15 cellular contexts compared by ENCODE assay signal in the genomic region with DNA sequence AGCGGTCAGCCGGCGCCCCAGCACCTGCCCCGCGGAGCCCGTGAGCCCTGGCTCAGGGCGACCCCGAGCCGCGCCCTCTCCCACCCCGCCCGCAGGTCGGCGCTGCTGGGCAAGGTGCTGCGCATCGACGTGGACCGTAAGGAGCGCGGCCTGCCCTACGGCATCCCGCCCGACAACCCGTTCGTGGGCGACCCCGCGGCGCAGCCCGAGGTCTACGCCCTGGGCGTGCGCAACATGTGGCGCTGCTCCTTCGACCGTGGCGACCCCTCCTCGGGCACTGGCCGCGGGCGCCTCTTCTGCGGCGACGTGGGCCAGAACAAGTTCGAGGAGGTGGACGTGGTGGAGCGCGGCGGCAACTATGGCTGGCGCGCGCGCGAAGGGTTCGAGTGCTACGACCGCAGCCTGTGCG. TPM values are rescaled to one million over a fixed set of nuclear protein-coding genes. Genes with fewer than 3 reads are reported as not detected.
DNase-seq lines count a peak whose midpoint lies in the region; ATAC-seq and TF ChIP-seq lines count a peak whose summit lies in the region.
"Had no signal": no experiment of that assay in that cellular context is flagged by ENCODE, and none has a peak within 500 bp of the region (broad histone marks: within the 10 kb centered on the region; RNA-seq: fewer than 3 reads in every experiment).

No MANE protein-coding gene starts in this region.

- no peak overlapping the region for H3K4me3 Mint-ChIP-seq in mesothelial cell of epicardium
- H3K4me3 Mint-ChIP-seq: activated CD4-positive, alpha-beta T cell treated with anti-CD3 and anti-CD28 coated beads, Interleukin-2, amount 10 ng/mL, durations not matched to agents 7 days and 5 days had no signal

- H3K27ac ChIP-seq in ectodermal cell (ENCODE audit: insufficient read depth, low read depth, low read length, poor library complexity, severe bottlenecking): no peak overlapping the region
- H3K27ac ChIP-seq in lower lobe of right lung: no peak overlapping the region
- H3K27ac ChIP-seq in dorsolateral prefrontal cortex: no peak overlapping the region
- H3K27ac ChIP-seq: gastroesophageal sphincter had no signal

- TF ChIP-seq CTCF in HFF-Myc (IDR thresholded peaks at IDR 0.05; ENCODE audit: low read depth, low read length, missing control alignments): peak; percentile 3
- peak; percentile 32 for TF ChIP-seq CTCF in lower lobe of right lung (IDR thresholded peaks at IDR 0.05)
- TF ChIP-seq CTCF in mesothelial cell of epicardium (IDR thresholded peaks at IDR 0.05; ENCODE audit: unreplicated experiment): no peak
- no peak for TF ChIP-seq CTCF in dorsolateral prefrontal cortex (IDR thresholded peaks at IDR 0.05 in 54 of 56, conservative IDR thresholded peaks at IDR 0.05 in 2 of 56; ENCODE audit: low read depth in 1 of 56, partially characterized antibody in 56 of 56)

- H3K36me3 ChIP-seq in ectodermal cell (ENCODE audit: control insufficient read depth, insufficient read depth, low read length) (no peaks in the 10 kb centered on the region), lower lobe of right lung (no peaks in the 10 kb centered on the region)

- no peaks in the 10 kb centered on the region for H3K36me3 Mint-ChIP-seq in mesothelial cell of epicardium

- DNase-seq in DMS79 (lab: John Stamatoyannopoulos, UW): peak; percentile 11
- no peak for DNase-seq in HFF-Myc (ENCODE audit: extremely low read depth, low read depth)
- no peak for DNase-seq in lower lobe of right lung
- no peak for DNase-seq in mesothelial cell of epicardium (ENCODE audit: low spot score in 2 of 2, unreplicated experiment in 2 of 2)
- DNase-seq in dorsolateral prefrontal cortex: no peak
- DNase-seq: activated CD4-positive, alpha-beta T cell treated with anti-CD3 and anti-CD28 coated beads, Interleukin-2, amount 10 ng/mL, durations not matched to agents 7 days and 5 days; activated effector memory CD4-positive, alpha-beta T cell treated with Interleukin-2 at 50 U/mL for 16 hours; C1 segment of cervical spinal cord; effector memory CD4-positive, alpha-beta T cell; NCI-H2029; stimulated activated CD4-positive, alpha-beta T cell treated with anti-CD3 and anti-CD28 coated beads, Interleukin-1b, Interleukin-23, amount 100 ng/mL, for 48 hours; stimulated activated CD8-positive, alpha-beta memory T cell treated with anti-CD3 and anti-CD28 coated beads, Interleukin-4, amount 100 ng/mL, for 48 hours had no signal

- peaks cover 33% of the 10 kb centered on the region for H3K27me3 Mint-ChIP-seq in mesothelial cell of epicardium (ENCODE audit: low read depth)

- ATAC-seq in lower lobe of right lung (peak; percentile 57 to 73), HG03571 (IDR thresholded peaks at IDR 0.05; ENCODE audit: unreplicated experiment) (no peak)
- ATAC-seq: gastroesophageal sphincter had no signal

- intact Hi-C loops in lower lobe of right lung (cut with DNase I): no loop called here
- intact Hi-C loops in dorsolateral prefrontal cortex (cut with DNase I): no loop called here

- H3K27ac Mint-ChIP-seq in mesothelial cell of epicardium: no peak overlapping the region
- H3K27ac Mint-ChIP-seq: activated CD4-positive, alpha-beta T cell treated with anti-CD3 and anti-CD28 coated beads, Interleukin-2, amount 10 ng/mL, durations not matched to agents 7 days and 5 days had no signal

- H3K4me3 ChIP-seq in HFF-Myc (replicated peaks; ENCODE audit: low read depth, low read length) (no peak overlapping the region), ectodermal cell (ENCODE audit: insufficient read depth, low read depth, low read length) (peak overlapping the region; percentile 9), lower lobe of right lung (no peak overlapping the region), dorsolateral prefrontal cortex (no peak overlapping the region)

- no peaks in the 10 kb centered on the region for H3K9me3 Mint-ChIP-seq in mesothelial cell of epicardium
- H3K9me3 Mint-ChIP-seq: activated CD4-positive, alpha-beta T cell treated with anti-CD3 and anti-CD28 coated beads, Interleukin-2, amount 10 ng/mL, durations not matched to agents 7 days and 5 days had no signal

- 45 to 46% methylated on average over 58 of the region's 58 CpGs for WGBS in ectodermal cell, 2 experiments

- H3K9me3 ChIP-seq in ectodermal cell (ENCODE audit: control insufficient read depth, low read length) (no peaks in the 10 kb centered on the region), lower lobe of right lung (no peaks in the 10 kb centered on the region)
- H3K9me3 ChIP-seq: gastroesophageal sphincter had no signal

- H3K4me1 Mint-ChIP-seq in mesothelial cell of epicardium: peaks cover 25% of the 10 kb centered on the region
- H3K4me1 Mint-ChIP-seq: activated CD4-positive, alpha-beta T cell treated with anti-CD3 and anti-CD28 coated beads, Interleukin-2, amount 10 ng/mL, durations not matched to agents 7 days and 5 days had no signal

- H3K27me3 ChIP-seq in ectodermal cell (ENCODE audit: control insufficient read depth, insufficient read depth, low read length, poor library complexity, severe bottlenecking): peaks cover 21% of the 10 kb centered on the region
- H3K27me3 ChIP-seq in lower lobe of right lung (ENCODE audit: low read depth): peaks cover 41% of the 10 kb centered on the region
- no peaks in the 10 kb centered on the region for H3K27me3 ChIP-seq in dorsolateral prefrontal cortex

- H3K4me1 ChIP-seq in ectodermal cell (ENCODE audit: control insufficient read depth, insufficient read depth, low read length) (peaks cover 31% of the 10 kb centered on the region), lower lobe of right lung (peaks cover 5% of the 10 kb centered on the region)

RNA-seq across cellular contexts. Expression of a gene that starts 14.4 kb away (rescaled TPM):
- polyA plus RNA-seq in ectodermal cell (2013, experiment 1 of 4): 2.7 TPM
- 2.8 TPM for polyA plus RNA-seq in ectodermal cell (2013, experiment 2 of 4)
- 2.3 TPM for polyA plus RNA-seq in ectodermal cell (2013, experiment 3 of 4)
- 2.3 TPM for polyA plus RNA-seq in ectodermal cell (2013, experiment 4 of 4)
- total RNA-seq in lower lobe of right lung: 1.6 TPM
- 4.4 to 4.7 TPM (median 4.5 TPM) in 3 replicates for total RNA-seq in mesothelial cell of epicardium
- total RNA-seq in dorsolateral prefrontal cortex: 10 to 100 TPM in 118 of 120 experiments, 1 to 10 TPM in 2; 8.6 to 35.8 (median 18.2) TPM

RNA-seq across cellular contexts. Expression of a gene that starts 24.8 kb away (rescaled TPM):
- polyA plus RNA-seq in ectodermal cell (2013, experiment 1 of 4): 4.0 TPM
- 3.3 TPM for polyA plus RNA-seq in ectodermal cell (2013, experiment 2 of 4)
- 3.4 TPM for polyA plus RNA-seq in ectodermal cell (2013, experiment 3 of 4)
- polyA plus RNA-seq in ectodermal cell (2013, experiment 4 of 4): 3.2 TPM
- total RNA-seq in lower lobe of right lung (0.62 TPM), mesothelial cell of epicardium (1.9 to 2.4 TPM (median 2.3 TPM) in 3 replicates), dorsolateral prefrontal cortex (100 to 1,000 TPM in 17 of 120 experiments, 10 to 100 TPM in 103; 26.0 to 165 (median 81.5) TPM)

RNA-seq across cellular contexts. Expression of a gene that starts 55.3 kb away (rescaled TPM):
- 67.5 TPM for polyA plus RNA-seq in ectodermal cell (2013, experiment 1 of 4)
- 71.2 TPM for polyA plus RNA-seq in ectodermal cell (2013, experiment 2 of 4)
- polyA plus RNA-seq in ectodermal cell (2013, experiment 3 of 4): 48.8 TPM
- polyA plus RNA-seq in ectodermal cell (2013, experiment 4 of 4): 50.3 TPM
- 15.3 TPM for total RNA-seq in lower lobe of right lung
- total RNA-seq in mesothelial cell of epicardium: 82.2 to 85.2 TPM (median 82.3 TPM) in 3 replicates
- 10 to 100 TPM; 16.6 to 63.8 (median 29.8) TPM for total RNA-seq in dorsolateral prefrontal cortex

Comparison
In these comparisons a context has a peak if more than half of its experiments do, and no peak if none do; other contexts are left out.
1. CTCF ChIP-seq: peak in HFF-Myc (single experiment) and lower lobe of right lung (single experiment); none in mesothelial cell of epicardium (single experiment) and dorsolateral prefrontal cortex (0 of 56).